ENCODE assay signal across 1 cellular context in genomic region chr12:50057000-50057841, GRCh38.
A peak's percentile ranks its signal among the peaks of the same experiment; 100 is the strongest.
TF ChIP-seq lines count a peak whose summit lies in the region.

Gene ASIC1, plus strand, starts transcription at chr12:50057596. Its CDS starts 1,171 bp downstream, at chr12:50058767.

TF ChIP-seq in HepG2, 621 proteins besides CTCF, POLR2A, EP300 and RAD21 (continued from another document and continues in another):
- TF ChIP-seq ZBTB34 (CRISPR knock-in tag; IDR thresholded peaks at IDR 0.05) = no peak
- TF ChIP-seq HNRNPUL1 (IDR thresholded peaks at IDR 0.05; ENCODE audit: low read depth, low read length) = no peak
- no peak for TF ChIP-seq ZNF235 (CRISPR knock-in tag; IDR thresholded peaks at IDR 0.05; ENCODE audit: borderline replicate concordance)
- no peak for TF ChIP-seq SOX5 (CRISPR knock-in tag; IDR thresholded peaks at IDR 0.05; ENCODE audit: borderline replicate concordance)
- 0 out of 2 replicates have a peak, but pooled peaks have one; percentile 19 for TF ChIP-seq ARID2 (CRISPR knock-in tag; IDR thresholded peaks at IDR 0.05; ENCODE audit: borderline replicate concordance)
- TF ChIP-seq ZNF574 (CRISPR knock-in tag; IDR thresholded peaks at IDR 0.05) = no peak
- TF ChIP-seq AGO2 (optimal IDR thresholded peaks at IDR 0.05; ENCODE audit: low read depth, low read length) = no peak
- TF ChIP-seq KIAA2018 (CRISPR knock-in tag; IDR thresholded peaks at IDR 0.05; ENCODE audit: borderline replicate concordance) = no peak
- TF ChIP-seq ZNF878 (CRISPR knock-in tag; IDR thresholded peaks at IDR 0.05) = no peak
- TF ChIP-seq SKIL (CRISPR knock-in tag; IDR thresholded peaks at IDR 0.05; ENCODE audit: borderline replicate concordance) = no peak
- TF ChIP-seq BORCS8-MEF2B (CRISPR knock-in tag; IDR thresholded peaks at IDR 0.05) = 0 out of 2 replicates have a peak, but pooled peaks have one; percentile 22
- no peak for TF ChIP-seq ONECUT2 (CRISPR knock-in tag; IDR thresholded peaks at IDR 0.05)
- TF ChIP-seq MXD3 (CRISPR knock-in tag; IDR thresholded peaks at IDR 0.05) = no peak
- TF ChIP-seq ZNF446 (CRISPR knock-in tag; IDR thresholded peaks at IDR 0.05) = no peak; the same call in 1 of the 2 replicates
- no peak for TF ChIP-seq TARDBP (CRISPR knock-in tag; IDR thresholded peaks at IDR 0.05)
- TF ChIP-seq MAZ (IDR thresholded peaks at IDR 0.05; ENCODE audit: borderline replicate concordance, low read depth, low read length) = no peak
- no peak for TF ChIP-seq MAZ (CRISPR knock-in tag; IDR thresholded peaks at IDR 0.05; ENCODE audit: low read depth)
- no peak for TF ChIP-seq ATF1 (CRISPR knock-in tag; IDR thresholded peaks at IDR 0.05)
- TF ChIP-seq CENPBD1 (CRISPR knock-in tag; IDR thresholded peaks at IDR 0.05; ENCODE audit: borderline replicate concordance, low read depth) = no peak
- TF ChIP-seq EED (CRISPR knock-in tag; IDR thresholded peaks at IDR 0.05) = no peak
- no peak for TF ChIP-seq TFE3 (CRISPR knock-in tag; IDR thresholded peaks at IDR 0.05)
- TF ChIP-seq ZNF674 (CRISPR knock-in tag; IDR thresholded peaks at IDR 0.05; ENCODE audit: low read depth) = no peak
- TF ChIP-seq ZNF660 (CRISPR knock-in tag; IDR thresholded peaks at IDR 0.05; ENCODE audit: borderline replicate concordance, low read depth) = no peak
- TF ChIP-seq TOPORS (CRISPR knock-in tag; IDR thresholded peaks at IDR 0.05) = no peak
- TF ChIP-seq IRF1 (CRISPR knock-in tag; IDR thresholded peaks at IDR 0.05; ENCODE audit: low read depth) = no peak
- no peak for TF ChIP-seq ZNF772 (CRISPR knock-in tag; IDR thresholded peaks at IDR 0.05)
- no peak for TF ChIP-seq ZNF558 (CRISPR knock-in tag; IDR thresholded peaks at IDR 0.05; ENCODE audit: borderline replicate concordance)
- TF ChIP-seq HNRNPLL (IDR thresholded peaks at IDR 0.05; ENCODE audit: low read depth, low read length, poor library complexity, severe bottlenecking) = peak; percentile 27
- TF ChIP-seq DNMT3B (CRISPR knock-in tag; conservative IDR thresholded peaks at IDR 0.05) = no peak
- TF ChIP-seq ZUFSP (CRISPR knock-in tag; IDR thresholded peaks at IDR 0.05; ENCODE audit: borderline replicate concordance) = no peak
- peak; percentile 15 for TF ChIP-seq YY1 (IDR thresholded peaks at IDR 0.05; ENCODE audit: insufficient read depth, insufficient replicate concordance, low read depth, low read length)
- no peak for TF ChIP-seq ZBTB25 (CRISPR knock-in tag; IDR thresholded peaks at IDR 0.05)
- TF ChIP-seq HBP1 (CRISPR knock-in tag; IDR thresholded peaks at IDR 0.05; ENCODE audit: low read depth) = no peak
- TF ChIP-seq MZF1 (CRISPR knock-in tag; IDR thresholded peaks at IDR 0.05; ENCODE audit: borderline replicate concordance) = no peak
- no peak for TF ChIP-seq RCOR2 (CRISPR knock-in tag; IDR thresholded peaks at IDR 0.05)
- no peak for TF ChIP-seq ZNF749 (CRISPR knock-in tag; IDR thresholded peaks at IDR 0.05; ENCODE audit: borderline replicate concordance)
- TF ChIP-seq TAF1 (CRISPR knock-in tag; IDR thresholded peaks at IDR 0.05) = no peak
